ENCODE assay signal across 18 cellular contexts in the genomic region with DNA sequence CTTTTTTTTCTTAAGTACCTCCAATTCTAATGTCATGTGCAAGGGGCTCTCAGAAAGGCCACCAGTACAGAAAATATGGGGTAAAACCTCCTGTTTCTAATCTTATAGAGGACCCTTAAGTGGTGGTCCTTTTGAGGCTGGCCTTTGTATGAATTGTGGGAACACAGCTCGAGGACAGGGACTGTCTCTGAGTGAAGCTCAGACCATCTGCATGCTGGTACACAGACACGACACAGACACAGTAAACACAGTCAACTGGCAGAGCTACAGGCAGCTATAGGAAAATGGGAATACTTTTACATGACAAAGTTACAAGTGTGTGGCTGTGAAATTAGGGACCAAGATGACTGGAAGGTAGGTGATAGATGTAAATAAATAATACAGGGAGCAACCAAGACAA.
DNase-seq lines count a peak whose midpoint lies in the region; ATAC-seq and TF ChIP-seq lines count a peak whose summit lies in the region.
"Had no signal": no experiment of that assay in that cellular context is flagged by ENCODE, and none has a peak within 500 bp of the region (broad histone marks: within the 10 kb centered on the region; RNA-seq: fewer than 3 reads in every experiment).

No MANE protein-coding gene starts in this region.

- no peaks in the 10 kb centered on the region for H3K79me2 ChIP-seq in SK-N-SH (ENCODE audit: insufficient read depth)
- no peaks in the 10 kb centered on the region for H3K79me2 ChIP-seq in hepatocyte

- peak overlapping the region; percentile 77 for H2AFZ ChIP-seq in SK-N-SH (ENCODE audit: low read depth)
- no peak overlapping the region for H2AFZ ChIP-seq in hepatocyte

- H4K20me1 ChIP-seq in SK-N-SH (ENCODE audit: insufficient read depth) (no peaks in the 10 kb centered on the region), hepatocyte (ENCODE audit: insufficient read depth, poor library complexity, severe bottlenecking) (no peaks in the 10 kb centered on the region)

- WGBS in SK-N-SH (ENCODE audit: low lambda C conversion rate) = 16% methylated on average over 2 of the region's 2 CpGs
- WGBS in hepatocyte (ENCODE audit: low lambda C conversion rate, missing lambda C conversion rate) = 66% methylated on average over 2 of the region's 2 CpGs
- 58 to 74% (median 69%) methylated on average over 2 of the region's 2 CpGs for WGBS in stomach, 5 donors

- peaks cover 11% of the 10 kb centered on the region for H3F3A ChIP-seq in SK-N-SH (replicated peaks; ENCODE audit: insufficient read depth)

- TF ChIP-seq CTCF in SK-N-SH (IDR thresholded peaks at IDR 0.05) (no peak), hepatocyte (IDR thresholded peaks at IDR 0.05; ENCODE audit: poor library complexity) (no peak), stomach (IDR thresholded peaks at IDR 0.05) (no peak)

- H3K36me3 ChIP-seq in SK-N-SH (replicated peaks in 1 of 2; ENCODE audit: control insufficient read depth in 1 of 2, insufficient read depth in 2 of 2, low read length in 1 of 2) (no peaks in the 10 kb centered on the region), hepatocyte (replicated peaks; ENCODE audit: insufficient read depth, low read depth) (no peaks in the 10 kb centered on the region), stomach (no peaks in the 10 kb centered on the region)

- peak overlapping the region; percentile 59; the same call in 1 of the 2 replicates for H3K9ac ChIP-seq in SK-N-SH

- no peak for TF ChIP-seq POLR2A in stomach (IDR thresholded peaks at IDR 0.05)

- CTCF ChIA-PET in SK-N-SH (lab: Yijun Ruan, JAX) = interaction anchor here (0.7 kb wide), 1 partner anchor 188 kb away, joined by 3 read pairs; no protein-coding TSS in a partner anchor

- H3K9me2 ChIP-seq in SK-N-SH (no peaks in the 10 kb centered on the region), hepatocyte (replicated peaks; ENCODE audit: insufficient read depth) (no peaks in the 10 kb centered on the region)

- intact Hi-C loops in stomach (cut with DNase I; ENCODE audit: low total_unique reads) = no loop called here

- POLR2A ChIA-PET in SK-N-SH (lab: Yijun Ruan, JAX) = no interaction called here

- peaks cover 0 to 8% of the 10 kb centered on the region in 2 experiments; a peak in 1 of 4 replicates for H3K4me1 ChIP-seq in SK-N-SH (ENCODE audit: control insufficient read depth in 1 of 2, insufficient read depth in 2 of 2, low read depth in 1 of 2, low read length in 1 of 2)
- peaks cover 13% of the 10 kb centered on the region for H3K4me1 ChIP-seq in hepatocyte (ENCODE audit: insufficient read depth)
- peaks cover 0 to 6% (median under 1%) of the 10 kb centered on the region in 4 donors for H3K4me1 ChIP-seq in stomach

- no peak for TF ChIP-seq EP300 in SK-N-SH (IDR thresholded peaks at IDR 0.05; ENCODE audit: borderline replicate concordance in 1 of 2, low read depth in 1 of 2, low read length in 1 of 2)
- no peak for TF ChIP-seq EP300 in stomach (IDR thresholded peaks at IDR 0.05)

- H3K27ac ChIP-seq in SK-N-SH (ENCODE audit: low read depth in 2 of 2, low read length in 1 of 2) (peak overlapping the region; percentile 71 to 94), hepatocyte (peak overlapping the region; percentile 75), stomach (peak overlapping the region in 3 of 5 donors; percentile 19 to 52 (median 48))
- H3K27ac ChIP-seq: SK-N-MC had no signal

- no peaks in the 10 kb centered on the region for H3K27me3 ChIP-seq in SK-N-SH (ENCODE audit: insufficient read depth)
- H3K27me3 ChIP-seq in hepatocyte = no peaks in the 10 kb centered on the region
- no peaks in the 10 kb centered on the region for H3K27me3 ChIP-seq in stomach

- ATAC-seq in HG03439 (IDR thresholded peaks at IDR 0.05; ENCODE audit: unreplicated experiment) (no peak), HG03139 (IDR thresholded peaks at IDR 0.05; ENCODE audit: unreplicated experiment) (no peak)
- ATAC-seq: HCT116, Panc1, Right ventricle myocardium inferior had no signal

- H3K4me2 ChIP-seq in SK-N-SH (peak overlapping the region; percentile 40), hepatocyte (peak overlapping the region; percentile 19)

- H3K4me3 ChIP-seq in SK-N-SH (ENCODE audit: low read depth in 2 of 2, low read length in 1 of 2) = no peak overlapping the region
- H3K4me3 ChIP-seq in hepatocyte = no peak overlapping the region
- no peak overlapping the region for H3K4me3 ChIP-seq in stomach
- H3K4me3 ChIP-seq: SK-N-MC had no signal

- TF ChIP-seq RAD21 in SK-N-SH (IDR thresholded peaks at IDR 0.05; ENCODE audit: low read length) = no peak

- DNase-seq in EL (peak; percentile 4), SK-N-SH (no peak), hepatocyte (ENCODE audit: low spot score) (no peak), stomach (no peak)
- DNase-seq in activated CD4-positive, CD25-positive, alpha-beta regulatory T cell treated with anti-CD3 and anti-CD28 coated beads, Interleukin-2, amount 50 U/mL, for 72 hours = no peak
- DNase-seq: ACHN, AML-193, COR-L47, KG1, NCI-H1436 treated with DMSO at 0.1 percent for 48 hours, NCI-H2029 treated with DMSO at 0.1 percent for 48 hours, NCI-H82 had no signal

- H3K9me3 ChIP-seq in SK-N-SH (no peaks in the 10 kb centered on the region), hepatocyte (ENCODE audit: low read depth) (no peaks in the 10 kb centered on the region), stomach (no peaks in the 10 kb centered on the region)

TF ChIP-seq in SK-N-SH, 30 proteins besides CTCF, POLR2A, EP300 and RAD21:
- TF ChIP-seq TAF1 (IDR thresholded peaks at IDR 0.05; ENCODE audit: borderline replicate concordance, low read depth, low read length) (no peak), RCOR1 (IDR thresholded peaks at IDR 0.05; ENCODE audit: low read length) (no peak), ZBTB33 (IDR thresholded peaks at IDR 0.05; ENCODE audit: borderline replicate concordance, low read depth) (no peak), FOXJ3 (CRISPR knock-in tag; IDR thresholded peaks at IDR 0.05) (no peak)
- TF ChIP-seq, protein P1, sequence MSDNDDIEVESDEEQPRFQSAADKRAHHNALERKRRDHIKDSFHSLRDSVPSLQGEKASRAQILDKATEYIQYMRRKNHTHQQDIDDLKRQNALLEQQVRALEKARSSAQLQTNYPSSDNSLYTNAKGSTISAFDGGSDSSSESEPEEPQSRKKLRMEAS (IDR thresholded peaks at IDR 0.05; ENCODE audit: low read depth) = peak; percentile 3; the same call in 1 of the 2 replicates
